In the genomic region with DNA sequence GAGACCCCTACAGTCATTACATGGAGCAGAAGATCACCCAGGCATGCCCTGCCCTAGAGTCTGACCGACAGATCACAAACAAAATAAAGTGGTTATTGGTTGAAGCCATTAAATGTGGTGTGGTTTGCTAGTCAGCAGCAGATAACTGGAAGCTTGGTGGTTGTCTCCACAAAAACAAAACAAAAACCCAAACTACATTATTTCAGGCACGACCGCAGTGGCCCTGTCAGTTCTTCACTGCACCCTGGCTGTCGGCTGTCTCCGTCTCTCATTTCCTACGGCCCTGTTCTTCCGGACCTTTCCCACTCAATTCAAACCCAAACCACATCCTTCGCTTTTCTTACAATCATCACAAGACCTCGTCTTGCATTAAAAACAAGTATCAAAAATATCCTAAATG, we compare ENCODE assay signal across 23 cellular contexts.
"Had no signal": no experiment of that assay in that cellular context is flagged by ENCODE, and none has a peak within 500 bp of the region (broad histone marks: within the 10 kb centered on the region; RNA-seq: fewer than 3 reads in every experiment).

No MANE protein-coding gene starts in this region.

- ATAC-seq: effector memory CD8-positive, alpha-beta T cell; esophagus mucosa; gastrocnemius medialis; heart right ventricle; left cardiac atrium; left lung; left ventricle myocardium superior; lower lobe of right lung; mucosa of descending colon had no signal

- H3K27me3 ChIP-seq: colonic mucosa, esophagus squamous epithelium, gastrocnemius medialis, heart right ventricle, left lung had no signal

- H3K36me3 ChIP-seq: colonic mucosa, esophagus squamous epithelium, gastrocnemius medialis, heart right ventricle, left lung, lower lobe of right lung had no signal

- DNase-seq: colonic mucosa; cortex of kidney; effector CD8-positive, alpha-beta T cell; effector memory CD8-positive, alpha-beta T cell; endodermal cell; erythroblast; esophagus squamous epithelium; foreskin fibroblast; foreskin melanocyte; gastrocnemius medialis; glutamatergic neuron; head of caudate nucleus; heart right ventricle; hippocampal formation; left cardiac atrium; left lung; left ventricle myocardium superior; lower lobe of right lung; mesendoderm; mucosa of descending colon; naive B cell had no signal

- H3K4me3 ChIP-seq: colonic mucosa, esophagus squamous epithelium, gastrocnemius medialis, heart right ventricle, left lung, lower lobe of right lung, mucosa of descending colon had no signal

- H3K4me1 ChIP-seq: colonic mucosa, gastrocnemius medialis, left lung had no signal

- H3K9me3 ChIP-seq: colonic mucosa, esophagus squamous epithelium, gastrocnemius medialis, heart right ventricle, left lung, lower lobe of right lung, mucosa of descending colon had no signal

- H3K27ac ChIP-seq: colonic mucosa, epithelial cell of prostate, esophagus squamous epithelium, gastrocnemius medialis, heart right ventricle, left lung, lower lobe of right lung had no signal
